8 cellular contexts compared by ENCODE assay signal in the genomic region with DNA sequence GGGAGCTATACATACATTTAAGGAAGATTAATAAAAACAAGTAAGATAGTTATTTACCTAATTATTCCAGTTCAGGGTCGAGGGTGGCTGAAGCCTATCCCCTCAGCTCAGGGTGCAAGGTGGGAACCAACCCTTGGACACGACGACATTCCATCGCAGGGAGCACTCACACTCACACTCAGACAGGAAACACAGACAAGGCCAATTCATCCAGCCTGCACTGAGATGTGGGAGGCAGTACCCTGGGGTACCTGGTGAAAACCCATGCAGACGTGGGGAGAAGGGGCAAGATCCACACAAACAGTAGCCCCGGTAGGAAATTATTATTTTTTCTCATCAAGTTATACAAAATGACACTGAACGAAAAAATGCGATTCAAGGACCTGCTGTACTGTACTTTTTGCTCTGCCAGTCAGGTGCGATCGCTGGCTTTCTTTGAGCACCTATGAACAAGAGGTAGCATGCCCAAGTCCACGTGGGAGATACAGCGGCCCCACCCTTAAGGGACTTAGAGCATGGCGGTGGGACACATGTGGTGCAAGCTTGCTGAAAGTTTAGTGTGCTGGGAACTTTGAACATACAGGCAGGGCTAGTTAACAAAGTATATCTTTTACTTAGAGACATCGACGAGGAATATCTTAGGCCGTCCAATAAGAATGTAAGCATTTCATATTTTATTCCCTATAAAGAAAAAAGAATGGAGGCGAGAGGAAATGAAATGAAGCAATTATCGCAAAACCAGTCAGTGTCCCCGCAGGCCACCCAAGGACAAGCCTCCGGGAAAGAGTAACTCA. TPM values are rescaled to one million over a fixed set of nuclear protein-coding genes. Genes with fewer than 3 reads are reported as not detected.
DNase-seq lines count a peak whose midpoint lies in the region; ATAC-seq and TF ChIP-seq lines count a peak whose summit lies in the region.

No MANE protein-coding gene starts in this region.

- H3K4me2 ChIP-seq in BLaER1 (peak overlapping the region; percentile 88), GM23248 (ENCODE audit: unreplicated experiment) (peak overlapping the region; percentile 99), parathyroid adenoma (ENCODE audit: low read length) (peak overlapping the region; percentile 95)

- peaks cover 21% of the 10 kb centered on the region for H3K4me1 ChIP-seq in BLaER1
- peaks cover 12% of the 10 kb centered on the region for H3K4me1 ChIP-seq in GM23248 (ENCODE audit: insufficient read depth)
- peaks cover 2% of the 10 kb centered on the region for H3K4me1 ChIP-seq in parathyroid adenoma

- WGBS in GM23248 (ENCODE audit: low coverage in 1 of 2, low lambda C conversion rate in 2 of 2, missing lambda C conversion rate in 2 of 2), 2 experiments = 25 to 29% methylated on average over 20 of the region's 20 CpGs

- H4K20me1 ChIP-seq in BLaER1 (no peaks in the 10 kb centered on the region), GM23248 (ENCODE audit: insufficient read depth) (no peaks in the 10 kb centered on the region)

- in situ Hi-C loops in GM23248 (cut with MboI) = no loop called here

- H3K9me3 ChIP-seq in BLaER1 = peaks cover 43% of the 10 kb centered on the region
- no peaks in the 10 kb centered on the region for H3K9me3 ChIP-seq in GM23248 (ENCODE audit: low read depth)
- no peaks in the 10 kb centered on the region for H3K9me3 ChIP-seq in parathyroid adenoma (ENCODE audit: control insufficient read depth, low read length)

- ATAC-seq in GM19395 (IDR thresholded peaks at IDR 0.05; ENCODE audit: unreplicated experiment) = no peak

- H3K27me3 ChIP-seq in BLaER1 (no peaks in the 10 kb centered on the region), GM23248 (replicated peaks; ENCODE audit: insufficient read depth) (no peaks in the 10 kb centered on the region), parathyroid adenoma (ENCODE audit: control insufficient read depth, insufficient read depth, low read length) (no peaks in the 10 kb centered on the region)

- DNase-seq in GM23248 (peak; percentile 66), NCI-H748 treated with DMSO at 0.1 percent for 48 hours (lab: John Stamatoyannopoulos, UW) (peak; percentile 40), activated T-cell treated with anti-CD3 and anti-CD28 coated beads for 48 hours (ENCODE audit: low read depth) (peak; percentile 34), fibroblast of pulmonary artery (ENCODE audit: low read depth) (peak; percentile 17), NCI-H1048 (lab: John Stamatoyannopoulos, UW) (no peak)

- peaks cover 32% of the 10 kb centered on the region for H3F3A ChIP-seq in GM23248 (ENCODE audit: insufficient read depth)

- H3K79me2 ChIP-seq in GM23248 (ENCODE audit: insufficient read depth) (peaks cover 65% of the 10 kb centered on the region), parathyroid adenoma (peaks cover 6% of the 10 kb centered on the region)

- H3K9me2 ChIP-seq in GM23248 (ENCODE audit: insufficient read depth) = no peaks in the 10 kb centered on the region

- peak overlapping the region; percentile 84 for H3K4me3 ChIP-seq in BLaER1
- peak overlapping the region; percentile 94 for H3K4me3 ChIP-seq in GM23248
- H3K4me3 ChIP-seq in fibroblast of pulmonary artery (replicated peaks; ENCODE audit: low read depth, low read length) = peak overlapping the region; percentile 75
- peak overlapping the region; percentile 91 for H3K4me3 ChIP-seq in parathyroid adenoma (ENCODE audit: low read depth, low read length)

- H3K36me3 ChIP-seq in BLaER1 (peaks cover 49% of the 10 kb centered on the region), GM23248 (ENCODE audit: low read depth) (peaks cover 23% of the 10 kb centered on the region), parathyroid adenoma (ENCODE audit: control insufficient read depth, insufficient read depth, low read length) (no peaks in the 10 kb centered on the region)

- H3K9ac ChIP-seq in BLaER1 (peak overlapping the region; percentile 95), GM23248 (peak overlapping the region; percentile 87), parathyroid adenoma (no peak overlapping the region)

- TF ChIP-seq CTCF in fibroblast of pulmonary artery (IDR thresholded peaks at IDR 0.05; ENCODE audit: low read length, missing control alignments) (no peak), parathyroid adenoma (IDR thresholded peaks at IDR 0.05) (no peak)

- H3K27ac ChIP-seq in BLaER1 (peak overlapping the region; percentile 95), GM23248 (peak overlapping the region; percentile 82), parathyroid adenoma (peak overlapping the region; percentile 92)

- H2AFZ ChIP-seq in GM23248 (peak overlapping the region; percentile 91), parathyroid adenoma (peak overlapping the region; percentile 97)

RNA-seq across cellular contexts. Expression of a gene that starts 0.6 kb away (rescaled TPM):
- total RNA-seq in GM23248 (2014; rRNA removed; shearing (Covaris generic)) = 17.8 and 38.5 TPM in 2 replicates
- 27.2 and 31.5 TPM in 2 replicates for polyA plus RNA-seq in GM23248 (2016; fragmentation: Nextera tagmentation; extraction: Ambion mirVana)

RNA-seq across cellular contexts. Expression of a gene that starts 0.9 kb away (rescaled TPM):
- 14.4 and 17.6 TPM in 2 replicates for total RNA-seq in GM23248 (2014; rRNA removed; shearing (Covaris generic))
- polyA plus RNA-seq in GM23248 (2016; fragmentation: Nextera tagmentation; extraction: Ambion mirVana) = 9.9 and 10.6 TPM in 2 replicates
